In genomic region chr2:46914578-46915230, GRCh38 we compare ENCODE assay signal across 9 cellular contexts. TPM values are rescaled to one million over a fixed set of nuclear protein-coding genes. Genes with fewer than 3 reads are reported as not detected.
DNase-seq lines count a peak whose midpoint lies in the region; ATAC-seq, FAIRE-seq and TF ChIP-seq lines count a peak whose summit lies in the region.
"Had no signal": no experiment of that assay in that cellular context is flagged by ENCODE, and none has a peak within 500 bp of the region (broad histone marks: within the 10 kb centered on the region; RNA-seq: fewer than 3 reads in every experiment).

No MANE protein-coding gene starts in this region.

- no peaks in the 10 kb centered on the region for H3K9me3 Mint-ChIP-seq in activated CD4-positive, alpha-beta T cell treated with anti-CD3 and anti-CD28 coated beads, Interleukin-2, amount 10 ng/mL, durations not matched to agents 24 days and 14 days
- H3K9me3 Mint-ChIP-seq in activated naive CD8-positive, alpha-beta T cell treated with anti-CD3 and anti-CD28 coated beads, Interleukin-2, amount 50 U/mL, for 24 hours = no peaks in the 10 kb centered on the region

- H3K9ac ChIP-seq in kidney (ENCODE audit: low read length in 2 of 2) = peak overlapping the region; percentile 74 to 99

- ATAC-seq in activated naive CD8-positive, alpha-beta T cell treated with anti-CD3 and anti-CD28 coated beads, Interleukin-2, amount 50 U/mL, for 24 hours = no peak
- no peak for ATAC-seq in esophagus mucosa

- H3K27ac ChIP-seq in kidney (ENCODE audit: low read depth in 2 of 2, low read length in 2 of 2) = peak overlapping the region in 1 of 2 donors; percentile 90
- peak overlapping the region; percentile 94 to 98 (median 97) for H3K27ac ChIP-seq in thyroid gland

- H3K27me3 Mint-ChIP-seq in activated CD4-positive, alpha-beta T cell treated with anti-CD3 and anti-CD28 coated beads, Interleukin-2, amount 10 ng/mL, durations not matched to agents 24 days and 14 days = no peaks in the 10 kb centered on the region
- no peaks in the 10 kb centered on the region for H3K27me3 Mint-ChIP-seq in activated naive CD8-positive, alpha-beta T cell treated with anti-CD3 and anti-CD28 coated beads, Interleukin-2, amount 50 U/mL, for 24 hours

- H3K4me1 Mint-ChIP-seq in activated CD4-positive, alpha-beta T cell treated with anti-CD3 and anti-CD28 coated beads, Interleukin-2, amount 10 ng/mL, durations not matched to agents 24 days and 14 days = peaks cover 44% of the 10 kb centered on the region
- H3K4me1 Mint-ChIP-seq in activated naive CD8-positive, alpha-beta T cell treated with anti-CD3 and anti-CD28 coated beads, Interleukin-2, amount 50 U/mL, for 24 hours = peaks cover 62% of the 10 kb centered on the region

- intact Hi-C loops in activated CD4-positive, alpha-beta T cell treated with anti-CD3 and anti-CD28 coated beads, Interleukin-2, amount 10 ng/mL, durations not matched to agents 24 days and 14 days (cut with micrococcal nuclease) = loop anchor here (5.0 to 10.0 kb wide), 4 partner anchors 358 to 608 kb away; partner anchors contain the start of gene MSH2
- intact Hi-C loops in kidney (cut with DNase I) (no loop called here), thyroid gland (cut with DNase I) (loop anchor here (10.0 kb wide), 1 partner anchor 410 kb away; no protein-coding TSS in a partner anchor)

- H3K9me3 ChIP-seq in kidney (ENCODE audit: control insufficient read depth in 1 of 2, low read length in 2 of 2) (no peaks in the 10 kb centered on the region), thyroid gland (no peaks in the 10 kb centered on the region)

- H3K4me1 ChIP-seq in kidney (ENCODE audit: control insufficient read depth in 1 of 2, insufficient read depth in 1 of 2, low read depth in 1 of 2, low read length in 2 of 2) (peaks cover 15 to 24% of the 10 kb centered on the region in 2 donors), thyroid gland (peaks cover 19 to 42% of the 10 kb centered on the region in 2 donors)

- H3K4me3 Mint-ChIP-seq in activated CD4-positive, alpha-beta T cell treated with anti-CD3 and anti-CD28 coated beads, Interleukin-2, amount 10 ng/mL, durations not matched to agents 24 days and 14 days = peak overlapping the region; percentile 93
- H3K4me3 Mint-ChIP-seq in activated naive CD8-positive, alpha-beta T cell treated with anti-CD3 and anti-CD28 coated beads, Interleukin-2, amount 50 U/mL, for 24 hours = peak overlapping the region; percentile 89

- peak overlapping the region; percentile 54 for H3K27ac Mint-ChIP-seq in activated CD4-positive, alpha-beta T cell treated with anti-CD3 and anti-CD28 coated beads, Interleukin-2, amount 10 ng/mL, durations not matched to agents 24 days and 14 days
- peak overlapping the region; percentile 81 for H3K27ac Mint-ChIP-seq in activated naive CD8-positive, alpha-beta T cell treated with anti-CD3 and anti-CD28 coated beads, Interleukin-2, amount 50 U/mL, for 24 hours

- H3K4me3 ChIP-seq in kidney (ENCODE audit: low read length in 2 of 2) = peak overlapping the region; percentile 84 to 97
- H3K4me3 ChIP-seq in thyroid gland (replicated peaks in 1 of 3) = peak overlapping the region; percentile 72 to 99 (median 84)

- H3K36me3 ChIP-seq in kidney (ENCODE audit: control insufficient read depth in 1 of 2, insufficient read depth in 2 of 2, low read length in 2 of 2) = peaks cover 0 to 5% of the 10 kb centered on the region in 2 donors
- peaks cover 0 to 3% of the 10 kb centered on the region in 2 donors for H3K36me3 ChIP-seq in thyroid gland

- no peak for TF ChIP-seq POLR2A in thyroid gland (IDR thresholded peaks at IDR 0.05)

- FAIRE-seq in kidney (lab: Jason Lieb, UNC) = no peak
- FAIRE-seq: G401.6 had no signal

- 37% methylated on average over 11 of the region's 11 CpGs for WGBS in thyroid gland, 2 donors

- H3K36me3 Mint-ChIP-seq in activated CD4-positive, alpha-beta T cell treated with anti-CD3 and anti-CD28 coated beads, Interleukin-2, amount 10 ng/mL, durations not matched to agents 24 days and 14 days (ENCODE audit: low read depth) = peaks cover 20% of the 10 kb centered on the region
- peaks cover 13% of the 10 kb centered on the region for H3K36me3 Mint-ChIP-seq in activated naive CD8-positive, alpha-beta T cell treated with anti-CD3 and anti-CD28 coated beads, Interleukin-2, amount 50 U/mL, for 24 hours (ENCODE audit: low read depth)

- no peak for DNase-seq in activated CD4-positive, alpha-beta T cell treated with anti-CD3 and anti-CD28 coated beads, Interleukin-2, amount 10 ng/mL, durations not matched to agents 24 days and 14 days
- DNase-seq in activated CD4-positive, alpha-beta T cell treated with anti-CD3 and anti-CD28 coated beads for 4 hours = no peak
- no peak for DNase-seq in activated naive CD8-positive, alpha-beta T cell treated with anti-CD3 and anti-CD28 coated beads, Interleukin-2, amount 50 U/mL, for 24 hours
- DNase-seq in kidney (no peak), thyroid gland (no peak), DMS53 treated with DMSO at 0.1 percent for 48 hours (lab: John Stamatoyannopoulos, UW; ENCODE audit: unreplicated experiment) (no peak), UCSD-AML1 (lab: John Stamatoyannopoulos, UW; ENCODE audit: unreplicated experiment) (no peak)

- H3K27me3 ChIP-seq in thyroid gland = no peaks in the 10 kb centered on the region

- TF ChIP-seq CTCF in kidney (IDR thresholded peaks at IDR 0.05; ENCODE audit: borderline replicate concordance, extremely low read depth, insufficient read depth) (no peak), thyroid gland (IDR thresholded peaks at IDR 0.05) (no peak)

RNA-seq across cellular contexts. Expression of gene MCFD2, which starts 0.9 kb away (rescaled TPM):
- 46.7 and 47.2 TPM in 2 replicates for total RNA-seq in activated CD4-positive, alpha-beta T cell treated with anti-CD3 and anti-CD28 coated beads, Interleukin-2, amount 10 ng/mL, durations not matched to agents 24 days and 14 days
- 86.6 TPM for total RNA-seq in kidney
- polyA plus RNA-seq in kidney (ENCODE audit: insufficient read depth, low read depth, low replicate concordance) = 42.2 TPM
- total RNA-seq in thyroid gland = 100 to 1,000 TPM; 131 to 223 (median 169) TPM
- total RNA-seq in esophagus mucosa = 53.3 TPM

RNA-seq across cellular contexts. Expression of gene TTC7A, which starts 26.3 kb away (rescaled TPM):
- 68.7 and 74.6 TPM in 2 replicates for total RNA-seq in activated CD4-positive, alpha-beta T cell treated with anti-CD3 and anti-CD28 coated beads, Interleukin-2, amount 10 ng/mL, durations not matched to agents 24 days and 14 days
- total RNA-seq in kidney (45.7 TPM), thyroid gland (10 to 100 TPM; 27.5 to 46.8 (median 39.5) TPM), esophagus mucosa (19.1 TPM)
- 8.8 TPM for polyA plus RNA-seq in kidney (ENCODE audit: insufficient read depth, low read depth, low replicate concordance)
